Comparison of ENCODE assay signal across 1 cellular context in genomic region chr15:75452968-75453702, GRCh38.
TF ChIP-seq lines count a peak whose summit lies in the region.

No MANE protein-coding gene starts in this region.

TF ChIP-seq in HCT116, 20 proteins besides CTCF, POLR2A, EP300 and RAD21:
- TF ChIP-seq FOSL1 (IDR thresholded peaks at IDR 0.05; ENCODE audit: low read depth) (no peak), ZFX (IDR thresholded peaks at IDR 0.05) (no peak)
TF ChIP-seq in HCT116: peak in this region for 0.
